Comparison of ENCODE assay signal across 8 cellular contexts in the genomic region with DNA sequence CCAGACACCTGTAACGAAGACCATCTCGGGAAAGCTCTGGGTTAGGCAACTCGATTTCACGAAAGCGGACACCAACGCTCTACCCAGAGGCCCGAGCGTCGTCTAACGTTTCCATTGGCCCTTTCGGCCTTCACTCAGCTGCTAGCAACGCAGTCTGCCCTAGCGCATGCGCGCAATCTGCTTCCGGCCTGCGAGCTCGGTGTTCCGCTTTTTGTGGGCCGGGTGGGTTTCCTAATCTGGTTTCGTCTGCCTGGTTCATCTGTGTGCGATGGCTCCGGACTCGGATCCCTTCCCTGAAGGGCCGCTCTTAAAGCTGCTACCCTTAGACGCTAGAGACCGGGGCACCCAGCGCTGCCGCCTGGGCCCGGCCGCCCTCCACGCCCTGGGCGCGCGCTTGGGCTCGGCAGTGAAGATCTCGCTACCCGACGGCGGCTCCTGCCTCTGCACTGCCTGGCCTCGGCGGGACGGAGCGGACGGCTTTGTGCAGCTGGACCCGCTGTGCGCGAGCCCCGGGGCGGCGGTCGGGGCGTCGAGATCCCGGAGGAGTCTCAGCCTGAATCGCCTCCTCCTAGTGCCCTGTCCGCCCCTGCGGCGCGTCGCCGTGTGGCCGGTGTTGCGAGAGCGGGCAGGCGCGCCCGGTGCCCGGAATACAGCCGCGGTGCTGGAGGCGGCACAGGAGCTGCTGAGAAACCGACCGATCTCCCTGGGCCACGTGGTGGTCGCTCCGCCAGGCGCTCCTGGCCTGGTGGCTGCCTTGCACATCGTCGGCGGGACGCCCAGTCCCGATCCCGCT. TPM values are rescaled to one million over a fixed set of nuclear protein-coding genes. Genes with fewer than 3 reads are reported as not detected.
DNase-seq lines count a peak whose midpoint lies in the region; TF ChIP-seq lines count a peak whose summit lies in the region.

No MANE protein-coding gene starts in this region.

- H3K4me1 Mint-ChIP-seq in HFFc6 (ENCODE audit: low read depth) = peaks cover 23% of the 10 kb centered on the region
- peaks cover 42% of the 10 kb centered on the region for H3K4me1 Mint-ChIP-seq in activated naive CD4-positive, alpha-beta T cell treated with anti-CD3 and anti-CD28 coated beads, Interleukin-2, amount 10 ng/mL, durations not matched to agents 7 days and 5 days

- in situ Hi-C loops in SK-MEL-5 (cut with HindIII; ENCODE audit: low pct_unique_long_range_greater_than_20kb, low sequenced_read_pairs) = loop anchor here (10.0 kb wide), 1 partner anchor 198 kb away; no protein-coding TSS in a partner anchor

- H3K9me3 Mint-ChIP-seq in HFFc6 = no peaks in the 10 kb centered on the region
- no peaks in the 10 kb centered on the region for H3K9me3 Mint-ChIP-seq in activated naive CD4-positive, alpha-beta T cell treated with anti-CD3 and anti-CD28 coated beads, Interleukin-2, amount 10 ng/mL, durations not matched to agents 7 days and 5 days

- CTCF ChIA-PET in activated naive CD4-positive, alpha-beta T cell treated with anti-CD3 and anti-CD28 coated beads, Interleukin-2, amount 10 ng/mL, durations not matched to agents 7 days and 5 days (lab: Charles Lee) = interaction anchor here (1.0 to 2.9 kb wide), 7 partner anchors 36 to 239 kb away, joined by 3 to 16 read pairs (median 6); a partner anchor contains a TSS

- peak overlapping the region; percentile 96 for H3K27ac ChIP-seq in neutrophil
- peak overlapping the region; percentile 89 for H3K27ac ChIP-seq in substantia nigra (ENCODE audit: low read depth, low read length, poor library complexity, severe bottlenecking)

- H3K36me3 Mint-ChIP-seq in HFFc6 (ENCODE audit: low read depth) = peaks cover 4% of the 10 kb centered on the region; the same call in 1 of the 2 replicates
- peaks cover 17% of the 10 kb centered on the region for H3K36me3 Mint-ChIP-seq in activated naive CD4-positive, alpha-beta T cell treated with anti-CD3 and anti-CD28 coated beads, Interleukin-2, amount 10 ng/mL, durations not matched to agents 7 days and 5 days

- H3K4me3 Mint-ChIP-seq in HFFc6 = peak overlapping the region; percentile 99
- peak overlapping the region; percentile 97 for H3K4me3 Mint-ChIP-seq in activated naive CD4-positive, alpha-beta T cell treated with anti-CD3 and anti-CD28 coated beads, Interleukin-2, amount 10 ng/mL, durations not matched to agents 7 days and 5 days

- H3K4me1 ChIP-seq in neutrophil (ENCODE audit: control insufficient read depth in 1 of 2, insufficient read depth in 1 of 2, low read depth in 1 of 2, low read length in 1 of 2) = peaks cover 23% of the 10 kb centered on the region in 2 experiments

- H3K9me3 ChIP-seq in neutrophil = no peaks in the 10 kb centered on the region

- peaks cover 26% of the 10 kb centered on the region for H3K36me3 ChIP-seq in neutrophil

- peaks cover 14% of the 10 kb centered on the region for H3K27me3 ChIP-seq in neutrophil

- H3K27ac Mint-ChIP-seq in HFFc6 = peak overlapping the region; percentile 93
- peak overlapping the region; percentile 94 for H3K27ac Mint-ChIP-seq in activated naive CD4-positive, alpha-beta T cell treated with anti-CD3 and anti-CD28 coated beads, Interleukin-2, amount 10 ng/mL, durations not matched to agents 7 days and 5 days

- H3K27me3 Mint-ChIP-seq in HFFc6 (ENCODE audit: insufficient read depth) = no peaks in the 10 kb centered on the region; the same call in 1 of the 2 replicates
- no peaks in the 10 kb centered on the region for H3K27me3 Mint-ChIP-seq in activated naive CD4-positive, alpha-beta T cell treated with anti-CD3 and anti-CD28 coated beads, Interleukin-2, amount 10 ng/mL, durations not matched to agents 7 days and 5 days

- peak overlapping the region; percentile 88 to 93 for H3K4me3 ChIP-seq in neutrophil (ENCODE audit: low read depth in 1 of 2, low read length in 1 of 2)

- DNase-seq in GM04504 (ENCODE audit: low read depth) (peak; percentile 97), HFFc6 (peak; percentile 98), NAMALWA (ENCODE audit: low spot score) (peak; percentile 99), SK-MEL-5 (ENCODE audit: low read depth, low spot score) (peak; percentile 98), germinal center (ENCODE audit: low spot score) (peak; percentile 97), substantia nigra (lab: John Stamatoyannopoulos, UW) (peak; percentile 78 to 97 (median 93))
- peak; percentile 97 for DNase-seq in activated naive CD4-positive, alpha-beta T cell treated with anti-CD3 and anti-CD28 coated beads, Interleukin-2, amount 10 ng/mL, durations not matched to agents 7 days and 5 days

- TF ChIP-seq CTCF in HFFc6 (IDR thresholded peaks at IDR 0.05) (no peak; the same call in 1 of the 2 replicates), neutrophil (IDR thresholded peaks at IDR 0.05) (no peak)

RNA-seq across cellular contexts. Expression of a gene that starts 24.0 kb away (rescaled TPM):
- total RNA-seq in HFFc6 (2021; fragmentation: NEBNext Ultra II Directional; extraction: Animal tissue kit (Norgen Biotek cat#: 25700)) = under 1 TPM in 3 of 6 experiments, not detected in 3; 0.14 to 0.38 (median 0.14) TPM
- 0.85 and 2.9 TPM in 2 replicates for total RNA-seq in SK-MEL-5 (2014; rRNA removed; shearing (Covaris generic))
- 1.5 and 1.8 TPM in 2 replicates for polyA plus RNA-seq in SK-MEL-5 (2015; cell fraction: cytosol; rRNA removed)
- 1.6 and 3.5 TPM in 2 replicates for polyA plus RNA-seq in SK-MEL-5 (2015; cell fraction: nucleus; rRNA removed)

Comparison
In these comparisons a context has a peak if more than half of its experiments do, and no peak if none do; other contexts are left out.
1. Peak in every context shown above with its lines: DNase-seq, H3K4me3 ChIP-seq and H3K27ac ChIP-seq.